ENCODE assay signal across 8 cellular contexts in the genomic region with DNA sequence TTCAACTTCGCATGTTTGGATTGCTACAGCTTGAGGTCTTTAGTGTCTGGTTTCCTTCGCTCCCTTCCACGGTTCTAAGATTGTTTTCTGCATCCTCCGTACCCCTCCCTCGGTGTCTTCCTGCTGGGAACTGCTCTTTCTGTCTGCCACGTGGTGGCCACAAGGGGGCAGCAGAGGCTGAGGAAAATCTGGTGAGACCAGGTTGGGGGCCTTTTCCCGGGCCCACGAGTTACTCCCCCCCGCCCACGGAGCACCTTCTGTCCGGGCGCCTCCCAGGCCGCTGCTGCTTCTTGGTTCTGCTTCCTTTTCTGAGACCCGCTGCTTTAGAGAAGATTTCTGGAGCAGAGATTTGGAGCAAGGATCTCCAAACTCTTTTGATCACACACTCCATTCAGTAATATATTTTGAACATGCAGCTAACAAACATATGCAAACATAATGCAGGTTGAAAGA. TPM values are rescaled to one million over a fixed set of nuclear protein-coding genes. Genes with fewer than 3 reads are reported as not detected.
DNase-seq lines count a peak whose midpoint lies in the region; ATAC-seq lines count a peak whose summit lies in the region.

No MANE protein-coding gene starts in this region.

- ATAC-seq in GM18858 (IDR thresholded peaks at IDR 0.05; ENCODE audit: unreplicated experiment): no peak

- DNase-seq in SIG-M5 treated with dmso at 0.1 percent for 504 hours (lab: John Stamatoyannopoulos, UW; ENCODE audit: unreplicated experiment) (peak; percentile 39), SIG-M5 (lab: John Stamatoyannopoulos, UW) (no peak), NCI-H345 treated with DMSO at 0.1 percent for 48 hours (lab: John Stamatoyannopoulos, UW; ENCODE audit: unreplicated experiment) (peak; percentile 8), dermis microvascular lymphatic vessel endothelial cell (ENCODE audit: low read depth in 2 of 2) (peak; percentile 39 to 77), medulla oblongata (ENCODE audit: extremely low spot score) (peak; percentile 88)
- peak; percentile 51 to 53 for DNase-seq in activated CD4-positive, alpha-beta T cell treated with anti-CD3 and anti-CD28 coated beads, Interleukin-2, amount 50 U/mL, for 24 hours (ENCODE audit: low read depth in 1 of 2, low spot score in 1 of 2)
- peak; percentile 45 to 64 (median 46) for DNase-seq in stimulated activated CD4-positive, alpha-beta T cell treated with anti-CD3 and anti-CD28 coated beads, TNF-alpha, amount 100 ng/mL, for 4 hours (ENCODE audit: low read depth in 3 of 3)

RNA-seq across cellular contexts. Expression of a gene that starts 21.1 kb away (rescaled TPM):
- total RNA-seq in dermis microvascular lymphatic vessel endothelial cell: 11.9 and 13.3 TPM in 2 replicates

RNA-seq across cellular contexts. Expression of a gene that starts 52.5 kb away (rescaled TPM):
- total RNA-seq in dermis microvascular lymphatic vessel endothelial cell: 6.9 and 9.0 TPM in 2 replicates

RNA-seq across cellular contexts. Expression of a gene that starts 55.0 kb away (rescaled TPM):
- 37.2 and 46.8 TPM in 2 replicates for total RNA-seq in dermis microvascular lymphatic vessel endothelial cell
